In genomic region chr1:151790940-151791651, GRCh38 we compare ENCODE assay signal across 8 cellular contexts. TPM values are rescaled to one million over a fixed set of nuclear protein-coding genes. Genes with fewer than 3 reads are reported as not detected.
DNase-seq lines count a peak whose midpoint lies in the region; ATAC-seq and TF ChIP-seq lines count a peak whose summit lies in the region.

No MANE protein-coding gene starts in this region.

- H3K27ac Mint-ChIP-seq in Caco-2 (ENCODE audit: unreplicated experiment): peak overlapping the region; percentile 57

- peaks cover 7% of the 10 kb centered on the region for H3K36me3 Mint-ChIP-seq in Caco-2 (ENCODE audit: insufficient read depth, unreplicated experiment)

- no peaks in the 10 kb centered on the region for H3K4me1 ChIP-seq in Caco-2
- H3K4me1 ChIP-seq in mucosa of rectum (ENCODE audit: control insufficient read depth in 2 of 2, insufficient read depth in 2 of 2, low read length in 2 of 2): peaks cover 5 to 14% of the 10 kb centered on the region in 2 donors

- H3K27me3 ChIP-seq in Caco-2 (replicated peaks; ENCODE audit: control insufficient read depth, insufficient read depth, low read length) (no peaks in the 10 kb centered on the region), dorsolateral prefrontal cortex (no peaks in the 10 kb centered on the region), mucosa of rectum (ENCODE audit: control insufficient read depth in 2 of 2, insufficient read depth in 2 of 2, low read length in 2 of 2) (no peaks in the 10 kb centered on the region)

- intact Hi-C loops in Caco-2 (cut with micrococcal nuclease; ENCODE audit: unreplicated experiment) (loop anchor here (5.0 kb wide), 1 partner anchor 46 kb away; the partner anchor contains the start of gene C2CD4D), dorsolateral prefrontal cortex (cut with DNase I) (loop anchor here (1.0 to 2.0 kb wide), 5 partner anchors 18 to 48 kb away; partner anchors contain the start of genes C2CD4D (in 2 of the 2) and MRPL9 (in 2 of the 2))

- H3K27ac ChIP-seq in RWPE1 (peak overlapping the region; percentile 72), dorsolateral prefrontal cortex (peak overlapping the region in 56 of 59 donors; percentile 15 to 93 (median 82)), mucosa of rectum (ENCODE audit: low read depth in 2 of 2, low read length in 2 of 2) (peak overlapping the region; percentile 68 to 74)

- no peaks in the 10 kb centered on the region for H3K27me3 Mint-ChIP-seq in Caco-2 (ENCODE audit: insufficient read depth, unreplicated experiment)

- ATAC-seq in HG02623 (IDR thresholded peaks at IDR 0.05; ENCODE audit: unreplicated experiment): peak; percentile 10

- H3K9ac ChIP-seq in mucosa of rectum (ENCODE audit: low read depth in 1 of 2, low read length in 2 of 2): peak overlapping the region; percentile 64 to 77

- no peaks in the 10 kb centered on the region for H3K9me3 Mint-ChIP-seq in Caco-2 (ENCODE audit: unreplicated experiment)

- H3K4me3 ChIP-seq in Caco-2 (ENCODE audit: low read depth, low read length): peak overlapping the region; percentile 76
- H3K4me3 ChIP-seq in dorsolateral prefrontal cortex: peak overlapping the region; percentile 54 to 98 (median 87)
- peak overlapping the region; percentile 82 to 99 for H3K4me3 ChIP-seq in mucosa of rectum (ENCODE audit: low read length in 2 of 2)

- H3K4me1 Mint-ChIP-seq in Caco-2 (ENCODE audit: low read depth, unreplicated experiment): no peaks in the 10 kb centered on the region

- DNase-seq in Caco-2 (peak; percentile 40 to 51), RWPE1 (ENCODE audit: low spot score) (peak; percentile 33), dorsolateral prefrontal cortex (peak in 2 of 10 donors; percentile 16 to 56), Ammon's horn (ENCODE audit: low spot score) (no peak), cerebellar nuclear complex (lab: John Stamatoyannopoulos, UW) (no peak), retina (no peak)

- H3K36me3 ChIP-seq in Caco-2 (ENCODE audit: control insufficient read depth, insufficient read depth, low read length): no peaks in the 10 kb centered on the region
- H3K36me3 ChIP-seq in mucosa of rectum (ENCODE audit: control insufficient read depth in 2 of 2, insufficient read depth in 2 of 2, low read length in 2 of 2): peaks cover 0 to 2% of the 10 kb centered on the region in 2 donors

- peak overlapping the region; percentile 88 for H3K4me3 Mint-ChIP-seq in Caco-2 (ENCODE audit: unreplicated experiment)

- TSS peak; percentile 82 for BruUV-seq in Caco-2 (replicated peaks; lab: Mats Ljungman, UMichigan)

- CTCF ChIA-PET in Caco-2 (lab: Charles Lee): no interaction called here
- CTCF ChIA-PET in RWPE1 (lab: Yijun Ruan, JAX): interaction anchor here (0.8 to 1.1 kb wide), 3 partner anchors 13 to 84 kb away, joined by 3 to 5 read pairs (median 4); no protein-coding TSS in a partner anchor

- H3K9me3 ChIP-seq in Caco-2 (no peaks in the 10 kb centered on the region), mucosa of rectum (ENCODE audit: control insufficient read depth in 2 of 2, low read length in 2 of 2) (no peaks in the 10 kb centered on the region)

- POLR2A ChIA-PET in Caco-2 (lab: Charles Lee): no interaction called here
- POLR2A ChIA-PET in RWPE1 (lab: Yijun Ruan, JAX; ENCODE audit: low non-redundant PET): no interaction called here

- TF ChIP-seq CTCF in Caco-2 (IDR thresholded peaks at IDR 0.05; ENCODE audit: insufficient read depth in 1 of 2, low read depth in 1 of 2, low read length in 1 of 2, severe bottlenecking in 1 of 2, unreplicated experiment in 1 of 2) (no peak), RWPE1 (conservative IDR thresholded peaks at IDR 0.05; ENCODE audit: low read depth) (no peak), dorsolateral prefrontal cortex (IDR thresholded peaks at IDR 0.05 in 54 of 56, conservative IDR thresholded peaks at IDR 0.05 in 2 of 56; ENCODE audit: low read depth in 1 of 56, partially characterized antibody in 56 of 56) (no peak)

RNA-seq across cellular contexts. Expression of gene TDRKH, which starts 0.8 kb away (rescaled TPM):
- total RNA-seq in Caco-2 (2022) (12.6 and 15.0 TPM in 2 replicates), dorsolateral prefrontal cortex (10 to 100 TPM; 16.1 to 39.5 (median 28.5) TPM)

RNA-seq across cellular contexts. Expression of gene LINGO4, which starts 14.1 kb away (rescaled TPM):
- total RNA-seq in Caco-2 (2022) (not detected in 2 replicates), dorsolateral prefrontal cortex (under 1 TPM in 55 of 120 experiments, not detected in 65; 0.12 to 0.67 (median 0.21) TPM)

RNA-seq across cellular contexts. Expression of gene MRPL9, which starts 27.8 kb away (rescaled TPM):
- total RNA-seq in Caco-2 (2022) (122 and 131 TPM in 2 replicates), dorsolateral prefrontal cortex (10 to 100 TPM; 31.5 to 89.2 (median 54.5) TPM)

RNA-seq across cellular contexts. Expression of gene RORC, which starts 40.5 kb away (rescaled TPM):
- total RNA-seq in Caco-2 (2022) (not detected in 2 replicates), dorsolateral prefrontal cortex (1 to 10 TPM in 1 of 120 experiments, under 1 TPM in 70, not detected in 49; 0.12 to 1.0 (median 0.26) TPM)

RNA-seq across cellular contexts. Expression of gene C2CD4D, which starts 48.5 kb away (rescaled TPM):
- total RNA-seq in Caco-2 (2022) (0.23 and 0.60 TPM in 2 replicates), dorsolateral prefrontal cortex (1 to 10 TPM in 97 of 120 experiments, under 1 TPM in 23; 0.56 to 4.3 (median 1.4) TPM)

Comparison
In these comparisons a context has a peak if more than half of its experiments do, and no peak if none do; other contexts are left out.
1. DNase-seq: peak in Caco-2 (2 of 2) and RWPE1 (single experiment); none in Ammon's horn (single experiment), cerebellar nuclear complex (0 of 2) and retina (single experiment).
2. Peak in every context shown above with its lines, with median percentiles within 50 percentile points of each other: H3K4me3 ChIP-seq and H3K27ac ChIP-seq.